In genomic region chr6:27672113-27672799, GRCh38 we compare ENCODE assay signal across 1 cellular context.
TF ChIP-seq lines count a peak whose summit lies in the region.

No MANE protein-coding gene starts in this region.

TF ChIP-seq in WTC11, 78 proteins besides CTCF, POLR2A, EP300 and RAD21 (continued from another document):
- TF ChIP-seq ZSCAN18 (CRISPR knock-in tag; IDR thresholded peaks at IDR 0.05) (0 out of 2 replicates have a peak, but pooled peaks have one; percentile 66), FOXJ3 (CRISPR knock-in tag; IDR thresholded peaks at IDR 0.05; ENCODE audit: borderline replicate concordance) (no peak), ZNF416 (CRISPR knock-in tag; IDR thresholded peaks at IDR 0.05) (peak; percentile 68; the same call in 1 of the 2 replicates)
- TF ChIP-seq, protein P1, sequence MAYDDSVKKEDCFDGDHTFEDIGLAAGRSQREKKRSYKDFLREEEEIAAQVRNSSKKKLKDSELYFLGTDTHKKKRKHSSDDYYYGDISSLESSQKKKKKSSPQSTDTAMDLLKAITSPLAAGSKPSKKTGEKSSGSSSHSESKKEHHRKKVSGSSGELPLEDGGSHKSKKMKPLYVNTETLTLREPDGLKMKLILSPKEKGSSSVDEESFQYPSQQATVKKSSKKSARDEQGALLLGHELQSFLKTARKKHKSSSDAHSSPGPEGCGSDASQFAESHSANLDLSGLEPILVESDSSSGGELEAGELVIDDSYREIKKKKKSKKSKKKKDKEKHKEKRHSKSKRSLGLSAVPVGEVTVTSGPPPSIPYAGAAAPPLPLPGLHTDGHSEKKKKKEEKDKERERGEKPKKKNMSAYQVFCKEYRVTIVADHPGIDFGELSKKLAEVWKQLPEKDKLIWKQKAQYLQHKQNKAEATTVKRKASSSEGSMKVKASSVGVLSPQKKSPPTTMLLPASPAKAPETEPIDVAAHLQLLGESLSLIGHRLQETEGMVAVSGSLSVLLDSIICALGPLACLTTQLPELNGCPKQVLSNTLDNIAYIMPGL (CRISPR knock-in tag; IDR thresholded peaks at IDR 0.05): peak; percentile 85
- TF ChIP-seq, protein P2, sequence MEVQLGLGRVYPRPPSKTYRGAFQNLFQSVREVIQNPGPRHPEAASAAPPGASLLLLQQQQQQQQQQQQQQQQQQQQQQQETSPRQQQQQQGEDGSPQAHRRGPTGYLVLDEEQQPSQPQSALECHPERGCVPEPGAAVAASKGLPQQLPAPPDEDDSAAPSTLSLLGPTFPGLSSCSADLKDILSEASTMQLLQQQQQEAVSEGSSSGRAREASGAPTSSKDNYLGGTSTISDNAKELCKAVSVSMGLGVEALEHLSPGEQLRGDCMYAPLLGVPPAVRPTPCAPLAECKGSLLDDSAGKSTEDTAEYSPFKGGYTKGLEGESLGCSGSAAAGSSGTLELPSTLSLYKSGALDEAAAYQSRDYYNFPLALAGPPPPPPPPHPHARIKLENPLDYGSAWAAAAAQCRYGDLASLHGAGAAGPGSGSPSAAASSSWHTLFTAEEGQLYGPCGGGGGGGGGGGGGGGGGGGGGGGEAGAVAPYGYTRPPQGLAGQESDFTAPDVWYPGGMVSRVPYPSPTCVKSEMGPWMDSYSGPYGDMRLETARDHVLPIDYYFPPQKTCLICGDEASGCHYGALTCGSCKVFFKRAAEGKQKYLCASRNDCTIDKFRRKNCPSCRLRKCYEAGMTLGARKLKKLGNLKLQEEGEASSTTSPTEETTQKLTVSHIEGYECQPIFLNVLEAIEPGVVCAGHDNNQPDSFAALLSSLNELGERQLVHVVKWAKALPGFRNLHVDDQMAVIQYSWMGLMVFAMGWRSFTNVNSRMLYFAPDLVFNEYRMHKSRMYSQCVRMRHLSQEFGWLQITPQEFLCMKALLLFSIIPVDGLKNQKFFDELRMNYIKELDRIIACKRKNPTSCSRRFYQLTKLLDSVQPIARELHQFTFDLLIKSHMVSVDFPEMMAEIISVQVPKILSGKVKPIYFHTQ (CRISPR knock-in tag; IDR thresholded peaks at IDR 0.05): peak; percentile 92
